ENCODE assay signal across 25 cellular contexts in the genomic region with DNA sequence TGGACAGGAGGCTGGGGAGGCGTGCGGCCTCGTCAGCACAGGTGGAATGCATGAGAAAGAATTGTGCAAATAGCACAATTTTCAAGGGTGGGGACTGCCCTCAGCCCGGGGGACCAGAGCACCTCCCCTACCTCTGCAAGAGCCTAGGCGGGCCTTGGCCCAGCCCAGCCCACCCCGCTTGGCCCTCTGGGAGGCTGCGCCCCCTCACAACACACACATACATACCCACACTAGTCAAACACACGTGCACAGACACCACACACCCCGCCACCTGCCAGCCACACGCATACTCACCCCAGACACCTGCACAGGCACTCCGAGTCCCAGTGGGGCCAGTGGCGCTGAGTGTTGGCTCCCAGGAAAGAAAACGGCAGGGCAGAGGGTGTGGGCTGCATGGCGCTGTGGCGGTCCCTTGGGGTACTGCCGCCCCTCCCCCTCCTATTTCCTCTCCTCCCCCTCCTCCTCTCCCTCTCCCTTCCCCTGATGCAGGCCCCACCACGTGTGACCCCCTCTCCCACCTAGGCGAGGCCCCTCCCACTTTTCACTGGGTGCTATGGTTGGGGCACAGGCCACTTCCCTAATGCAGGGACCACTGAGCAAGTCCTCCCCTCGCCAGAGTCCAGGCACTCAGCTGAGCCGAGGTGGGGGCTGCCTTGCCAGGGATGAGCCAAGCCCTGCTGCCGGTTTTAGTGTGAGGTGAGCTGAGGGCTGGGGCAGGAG.
DNase-seq lines count a peak whose midpoint lies in the region; ATAC-seq and TF ChIP-seq lines count a peak whose summit lies in the region.
"Had no signal": no experiment of that assay in that cellular context is flagged by ENCODE, and none has a peak within 500 bp of the region (broad histone marks: within the 10 kb centered on the region; RNA-seq: fewer than 3 reads in every experiment).

No MANE protein-coding gene starts in this region.

- TF ChIP-seq POLR2A in spleen (IDR thresholded peaks at IDR 0.05): no peak

- 59 to 67% (median 63%) methylated on average over 21 of the region's 21 CpGs for WGBS in spleen, 5 donors

- no peak overlapping the region for H2AFZ ChIP-seq in OCI-LY7 (ENCODE audit: low read length)

- no peaks in the 10 kb centered on the region for H3K4me1 ChIP-seq in left ventricle myocardium inferior
- peaks cover 8% of the 10 kb centered on the region for H3K4me1 ChIP-seq in OCI-LY7 (ENCODE audit: insufficient read depth, low read length, poor library complexity, severe bottlenecking)
- peaks cover 0 to 3% (median 0%) of the 10 kb centered on the region in 6 donors for H3K4me1 ChIP-seq in spleen
- H3K4me1 ChIP-seq in BE2C: no peaks in the 10 kb centered on the region

- no peak for ATAC-seq in left ventricle myocardium superior
- ATAC-seq: effector memory CD8-positive, alpha-beta T cell; left lobe of liver; Panc1 had no signal

- intact Hi-C loops in left ventricle myocardium superior (cut with micrococcal nuclease): no loop called here
- intact Hi-C loops in left ventricle myocardium inferior (cut with micrococcal nuclease): no loop called here
- intact Hi-C loops in OCI-LY7 (cut with micrococcal nuclease; ENCODE audit: unreplicated experiment): no loop called here
- intact Hi-C loops in spleen (cut with DNase I; ENCODE audit: low total_unique reads): no loop called here

- peaks cover 91% of the 10 kb centered on the region for H3K27me3 ChIP-seq in left ventricle myocardium inferior (ENCODE audit: low read depth)
- peaks cover 0 to 91% (median 0%) of the 10 kb centered on the region in 7 donors for H3K27me3 ChIP-seq in spleen (replicated peaks in 1 of 7)
- H3K27me3 ChIP-seq in BE2C: peaks cover 30% of the 10 kb centered on the region

- TF ChIP-seq CTCF in left ventricle myocardium inferior (IDR thresholded peaks at IDR 0.05; ENCODE audit: borderline replicate concordance): no peak
- no peak for TF ChIP-seq CTCF in OCI-LY7 (conservative IDR thresholded peaks at IDR 0.05; ENCODE audit: low read length)
- TF ChIP-seq CTCF in spleen (IDR thresholded peaks at IDR 0.05 in 8 of 11, conservative IDR thresholded peaks at IDR 0.05 in 3 of 11): no peak
- TF ChIP-seq CTCF in BE2C (IDR thresholded peaks at IDR 0.05; ENCODE audit: low read depth, low read length): no peak

- no peaks in the 10 kb centered on the region for H3K9me2 ChIP-seq in OCI-LY7 (ENCODE audit: insufficient read depth, low read length)

- no peaks in the 10 kb centered on the region for H3K9me3 ChIP-seq in left ventricle myocardium inferior (replicated peaks)
- no peaks in the 10 kb centered on the region for H3K9me3 ChIP-seq in OCI-LY7 (ENCODE audit: low read length)
- H3K9me3 ChIP-seq in spleen: peaks cover 0 to 5% (median 0%) of the 10 kb centered on the region in 8 donors
- no peaks in the 10 kb centered on the region for H3K9me3 ChIP-seq in BE2C
- H3K9me3 ChIP-seq: suprapubic skin had no signal

- no TSS peak for BruUV-seq in OCI-LY7 (replicated peaks; lab: Mats Ljungman, UMichigan)

- H3K27ac ChIP-seq in left ventricle myocardium inferior (replicated peaks): no peak overlapping the region
- no peak overlapping the region for H3K27ac ChIP-seq in OCI-LY7 (ENCODE audit: low read depth, low read length, poor library complexity, severe bottlenecking)
- H3K27ac ChIP-seq in spleen: no peak overlapping the region
- H3K27ac ChIP-seq: C4-2B, skin epidermis, suprapubic skin had no signal

- CTCF ChIA-PET in OCI-LY7 (lab: Charles Lee; ENCODE audit: unreplicated experiment): no interaction called here

- no peaks in the 10 kb centered on the region for H3K79me2 ChIP-seq in OCI-LY7 (ENCODE audit: insufficient read depth, low read depth, low read length)

- H4K20me1 ChIP-seq in OCI-LY7 (ENCODE audit: insufficient read depth, low read length): no peaks in the 10 kb centered on the region

- peak overlapping the region; percentile 51; the same call in 1 of the 2 replicates for H3K4me2 ChIP-seq in OCI-LY7 (ENCODE audit: low read length)

- peak; percentile 17 for DNase-seq in left ventricle myocardium superior
- DNase-seq in left ventricle myocardium inferior: no peak
- DNase-seq in OCI-LY7 (ENCODE audit: low spot score): peak; percentile 52
- DNase-seq in iPS-NIHi11 (ENCODE audit: low spot score): peak; percentile 53
- peak; percentile 71 for DNase-seq in spleen
- DNase-seq in BE2C: no peak
- DNase-seq in GDM1 (lab: John Stamatoyannopoulos, UW): no peak
- DNase-seq in DMS79 (lab: John Stamatoyannopoulos, UW): no peak
- DNase-seq: activated CD4-positive, alpha-beta memory T cell treated with anti-CD3 and anti-CD28 coated beads, Interleukin-2, amount 10 ng/mL, durations not matched to agents 7 days and 5 days; activated effector memory CD4-positive, alpha-beta T cell treated with Interleukin-2 at 50 U/mL for 16 hours; caudate nucleus; effector memory CD8-positive, alpha-beta T cell; KG1; naive B cell; NCI-H1105 treated with DMSO at 0.1 percent for 48 hours; NCI-H1930; NCI-H524 treated with DMSO at 0.1 percent for 48 hours; occipital lobe; SIG-M5; stimulated activated naive CD4-positive, alpha-beta T cell treated with Interleukin-2 at 50 U/mL for 16 hours had no signal

- H3K36me3 ChIP-seq in left ventricle myocardium inferior (no peaks in the 10 kb centered on the region), OCI-LY7 (ENCODE audit: insufficient read depth, low read length) (no peaks in the 10 kb centered on the region), spleen (no peaks in the 10 kb centered on the region), BE2C (no peaks in the 10 kb centered on the region)
- H3K36me3 ChIP-seq: suprapubic skin had no signal

- H3K4me3 ChIP-seq in left ventricle myocardium inferior (no peak overlapping the region), OCI-LY7 (ENCODE audit: low read depth, low read length, poor library complexity, severe bottlenecking) (no peak overlapping the region), spleen (no peak overlapping the region), BE2C (ENCODE audit: low read depth, low read length) (no peak overlapping the region)
- H3K4me3 ChIP-seq: skin epidermis, suprapubic skin had no signal

- POLR2A ChIA-PET in OCI-LY7 (lab: Charles Lee): no interaction called here

Comparison
In these comparisons a context has a peak if more than half of its experiments do, and no peak if none do; other contexts are left out.
1. DNase-seq: peak in left ventricle myocardium superior (single experiment), OCI-LY7 (single experiment), iPS-NIHi11 (single experiment) and spleen (single experiment); none in left ventricle myocardium inferior (single experiment), BE2C (single experiment), GDM1 (single experiment) and DMS79 (single experiment).